In genomic region chr9:98808879-98809278, GRCh38 we compare ENCODE assay signal across 10 cellular contexts. TPM values are rescaled to one million over a fixed set of nuclear protein-coding genes. Genes with fewer than 3 reads are reported as not detected.
DNase-seq lines count a peak whose midpoint lies in the region; ATAC-seq and TF ChIP-seq lines count a peak whose summit lies in the region.
"Had no signal": no experiment of that assay in that cellular context is flagged by ENCODE, and none has a peak within 500 bp of the region (broad histone marks: within the 10 kb centered on the region; RNA-seq: fewer than 3 reads in every experiment).

No MANE protein-coding gene starts in this region.

- CTCF ChIA-PET in HCT116 (lab: Charles Lee) = interaction anchor here (0.7 to 1.0 kb wide), 2 partner anchors 15 to 33 kb away, joined by 3 read pairs; no protein-coding TSS in a partner anchor
- CTCF ChIA-PET in WTC11 (lab: Charles Lee) = interaction anchor here (1.3 to 2.9 kb wide), 5 partner anchors 17 to 166 kb away, joined by 3 to 13 read pairs (median 4); no protein-coding TSS in a partner anchor

- peak overlapping the region; percentile 80 for H3K9ac ChIP-seq in HCT116 (ENCODE audit: low read length)

- no peak for TF ChIP-seq RAD21 in HCT116 (IDR thresholded peaks at IDR 0.05; ENCODE audit: low read depth)

- intact Hi-C loops in HCT116 (cut with micrococcal nuclease) (no loop called here), lower leg skin (cut with DNase I; ENCODE audit: low total_unique reads) (no loop called here)

- peak overlapping the region; percentile 97 for H3K4me2 ChIP-seq in HCT116 (ENCODE audit: low read length)

- H3K4me1 Mint-ChIP-seq in WTC11 = peaks cover 32% of the 10 kb centered on the region

- peak; percentile 12 for ATAC-seq in HCT116
- ATAC-seq in WTC11 = no peak
- ATAC-seq in gastroesophageal sphincter = no peak
- ATAC-seq in HG02938 (IDR thresholded peaks at IDR 0.05; ENCODE audit: unreplicated experiment) = no peak
- ATAC-seq: left lobe of liver had no signal

- H3K27ac Mint-ChIP-seq in WTC11 = no peak overlapping the region

- H2AFZ ChIP-seq in HCT116 (ENCODE audit: low read depth, low read length, poor library complexity, severe bottlenecking) = no peak overlapping the region

- no CpG with 5 or more reads among the region's 2 CpGs for WGBS in gastroesophageal sphincter (ENCODE audit: low coverage in 1 of 2), 2 donors
- 74 to 83% methylated on average over 2 of the region's 2 CpGs for WGBS in lower leg skin, 2 donors

- H3K9me3 ChIP-seq in HCT116 (ENCODE audit: control insufficient read depth in 1 of 2, insufficient read depth in 1 of 2, low read depth in 1 of 2, low read length in 2 of 2) = no peaks in the 10 kb centered on the region
- no peaks in the 10 kb centered on the region for H3K9me3 ChIP-seq in gastroesophageal sphincter
- H3K9me3 ChIP-seq: SJCRH30 had no signal

- H3K27me3 ChIP-seq in HCT116 (ENCODE audit: insufficient read depth, low read length) = no peaks in the 10 kb centered on the region
- H3K27me3 ChIP-seq in gastroesophageal sphincter = no peaks in the 10 kb centered on the region

- peaks cover 31 to 51% of the 10 kb centered on the region in 2 experiments for H3K4me1 ChIP-seq in HCT116 (ENCODE audit: control insufficient read depth in 1 of 2, insufficient read depth in 2 of 2, low read length in 2 of 2)
- peaks cover 0 to 63% (median 16%) of the 10 kb centered on the region in 3 donors for H3K4me1 ChIP-seq in gastroesophageal sphincter

- H3K36me3 Mint-ChIP-seq in WTC11 = no peaks in the 10 kb centered on the region; the same call in 1 of the 2 replicates

- H3K27ac ChIP-seq in HCT116 (ENCODE audit: low read depth, low read length) (peak overlapping the region; percentile 66), gastroesophageal sphincter (peak overlapping the region in 3 of 4 donors; percentile 84 to 87 (median 85))
- H3K27ac ChIP-seq: SJCRH30 had no signal

- no peak for TF ChIP-seq CTCF in HCT116 (IDR thresholded peaks at IDR 0.05 in 2 of 3, conservative IDR thresholded peaks at IDR 0.05 in 1 of 3; ENCODE audit: borderline replicate concordance in 1 of 3, insufficient read depth in 1 of 3, low read depth in 2 of 3, low read length in 2 of 3)
- TF ChIP-seq CTCF in WTC11 (IDR thresholded peaks at IDR 0.05) = no peak
- no peak for TF ChIP-seq CTCF in gastroesophageal sphincter (IDR thresholded peaks at IDR 0.05)
- no peak for TF ChIP-seq CTCF in retinal pigment epithelial cell (conservative IDR thresholded peaks at IDR 0.05; ENCODE audit: low read depth, low read length)
- no peak for TF ChIP-seq CTCF in lower leg skin (IDR thresholded peaks at IDR 0.05)

- no TSS peak for BruUV-seq in HCT116 (replicated peaks; lab: Mats Ljungman, UMichigan)

- RAD21 ChIA-PET in HCT116 (lab: Charles Lee; ENCODE audit: low non-redundant PET in 1 of 2, low total read pairs in 2 of 2, uncharacterized antibody in 2 of 2, unreplicated experiment in 2 of 2) = interaction anchor here in 1 of 2 experiments (1.0 kb wide), 1 partner anchor 43 kb away, joined by 3 read pairs; no protein-coding TSS in a partner anchor

- H3K79me2 ChIP-seq in HCT116 (ENCODE audit: insufficient read depth, low read length) = peaks cover 11% of the 10 kb centered on the region; the same call in 1 of the 2 replicates

- H3K4me3 ChIP-seq in HCT116 (replicated peaks in 1 of 2; ENCODE audit: low read depth in 1 of 2, low read length in 2 of 2) = peak overlapping the region; percentile 68 to 79
- H3K4me3 ChIP-seq in gastroesophageal sphincter = peak overlapping the region in 1 of 2 donors; percentile 63
- peak overlapping the region; percentile 55 for H3K4me3 ChIP-seq in retinal pigment epithelial cell (ENCODE audit: low read length)
- no peak overlapping the region for H3K4me3 ChIP-seq in lower leg skin (ENCODE audit: low read depth, poor library complexity, severe bottlenecking)

- no peaks in the 10 kb centered on the region for H3K36me3 ChIP-seq in HCT116 (ENCODE audit: control insufficient read depth in 1 of 2, insufficient read depth in 2 of 2, low read length in 2 of 2)
- H3K36me3 ChIP-seq in gastroesophageal sphincter = no peaks in the 10 kb centered on the region
- H3K36me3 ChIP-seq: SJCRH30 had no signal

- peak overlapping the region; percentile 77 for H3K4me3 Mint-ChIP-seq in WTC11

- TF ChIP-seq POLR2A in HCT116 (IDR thresholded peaks at IDR 0.05; ENCODE audit: borderline replicate concordance, extremely low read depth, insufficient read depth, insufficient read length) (no peak), gastroesophageal sphincter (IDR thresholded peaks at IDR 0.05) (no peak), lower leg skin (IDR thresholded peaks at IDR 0.05) (no peak)

- DNase-seq in HCT116 (ENCODE audit: low read depth, low spot score) (no peak), WTC11 (ENCODE audit: low spot score) (no peak), retinal pigment epithelial cell (ENCODE audit: low read depth) (no peak), amygdala (lab: John Stamatoyannopoulos, UW) (no peak), lower leg skin (ENCODE audit: low spot score in 2 of 2) (no peak)
- DNase-seq: foreskin melanocyte had no signal

- H3K27me3 Mint-ChIP-seq in WTC11 (ENCODE audit: low read depth) = peaks cover 30% of the 10 kb centered on the region

- H3K9me3 Mint-ChIP-seq in WTC11 = no peaks in the 10 kb centered on the region

- TF ChIP-seq EP300 in gastroesophageal sphincter (IDR thresholded peaks at IDR 0.05) = no peak

- no peaks in the 10 kb centered on the region for H3K9me2 ChIP-seq in HCT116 (ENCODE audit: insufficient read depth)

- POLR2A ChIA-PET in HCT116 (lab: Charles Lee) (no interaction called here), WTC11 (lab: Charles Lee) (no interaction called here)

- H4K20me1 ChIP-seq in HCT116 (ENCODE audit: insufficient read depth) = no peaks in the 10 kb centered on the region

TF ChIP-seq in HCT116, 20 proteins besides CTCF, POLR2A, EP300 and RAD21 (continues in another document):
- TF ChIP-seq ATF3 (IDR thresholded peaks at IDR 0.05) (no peak), CEBPB (IDR thresholded peaks at IDR 0.05; ENCODE audit: low read depth) (no peak), ELF1 (IDR thresholded peaks at IDR 0.05; ENCODE audit: borderline replicate concordance, low read depth) (no peak), EZH2phosphoT487 (IDR thresholded peaks at IDR 0.05; ENCODE audit: borderline replicate concordance) (no peak), SIN3A (IDR thresholded peaks at IDR 0.05; ENCODE audit: low read depth) (no peak), ZFX (IDR thresholded peaks at IDR 0.05) (0 out of 2 replicates have a peak, but pooled peaks have one; percentile 12), CBX3 (IDR thresholded peaks at IDR 0.05; ENCODE audit: low read depth) (no peak)

TF ChIP-seq in WTC11, 78 proteins besides CTCF, POLR2A, EP300 and RAD21 (continues in another document):
- TF ChIP-seq STAT6 (CRISPR knock-in tag; conservative IDR thresholded peaks at IDR 0.05; ENCODE audit: low read depth) = no peak
- TF ChIP-seq SMAD4 (CRISPR knock-in tag; IDR thresholded peaks at IDR 0.05) = no peak
- TF ChIP-seq FOXP4 (CRISPR knock-in tag; IDR thresholded peaks at IDR 0.05) = no peak
- no peak for TF ChIP-seq ZMAT4 (CRISPR knock-in tag; IDR thresholded peaks at IDR 0.05)

RNA-seq across cellular contexts. Expression of gene GALNT12, which starts 1.4 kb away (rescaled TPM):
- total RNA-seq in HCT116 (2021; ENCODE audit: unreplicated experiment) = 31.2 TPM
- polyA plus RNA-seq in HCT116 (2012) = 30.0 and 30.3 TPM in 2 replicates
- total RNA-seq in WTC11 (2021) = 19.3 to 24.7 TPM (median 23.7 TPM) in 3 replicates
- total RNA-seq in gastroesophageal sphincter = 10 to 100 TPM; 13.7 to 34.6 (median 15.2) TPM
- 1 to 10 TPM; 4.9 to 8.5 (median 6.4) TPM for total RNA-seq in lower leg skin

RNA-seq across cellular contexts. Expression of gene ANKS6, which starts 12.5 kb away (rescaled TPM):
- 39.2 TPM for total RNA-seq in HCT116 (2021; ENCODE audit: unreplicated experiment)
- 34.6 and 36.1 TPM in 2 replicates for polyA plus RNA-seq in HCT116 (2012)
- total RNA-seq in WTC11 (2021) = 65.1 to 76.7 TPM (median 66.5 TPM) in 3 replicates
- total RNA-seq in gastroesophageal sphincter = 10 to 100 TPM; 17.6 to 38.4 (median 22.8) TPM
- 10 to 100 TPM; 11.3 to 28.0 (median 19.1) TPM for total RNA-seq in lower leg skin
